ENCODE assay signal across 1 cellular context in genomic region chr3:72143322-72143721, GRCh38.
TF ChIP-seq lines count a peak whose summit lies in the region.

No MANE protein-coding gene starts in this region.

TF ChIP-seq in K562, 482 proteins besides CTCF, POLR2A, EP300 and RAD21 (continued from another document and continues in another):
- TF ChIP-seq ZBTB2 (IDR thresholded peaks at IDR 0.05) (no peak), NBN (IDR thresholded peaks at IDR 0.05; ENCODE audit: low read depth) (0 out of 2 replicates have a peak, but pooled peaks have one; percentile 33), TRIM28 (IDR thresholded peaks at IDR 0.05) (no peak), ZKSCAN1 (IDR thresholded peaks at IDR 0.05; ENCODE audit: low read depth, low read length) (no peak), CBX1 (IDR thresholded peaks at IDR 0.05; ENCODE audit: low read depth) (no peak), EHMT2 (IDR thresholded peaks at IDR 0.05) (peak; percentile 43; the same call in 1 of the 2 replicates), RBBP5 (IDR thresholded peaks at IDR 0.05; ENCODE audit: borderline replicate concordance, insufficient read depth, low read length, poor library complexity, severe bottlenecking) (no peak), PRPF4 (IDR thresholded peaks at IDR 0.05; ENCODE audit: insufficient read depth, low read depth, low read length, poor library complexity, severe bottlenecking) (no peak), L3MBTL2 (IDR thresholded peaks at IDR 0.05) (peak; percentile 53; the same call in 1 of the 2 replicates), KDM1A (IDR thresholded peaks at IDR 0.05) (peak; percentile 88 to 90), ETS2 (tag; IDR thresholded peaks at IDR 0.05; ENCODE audit: borderline replicate concordance, poor library complexity, severe bottlenecking) (no peak), MBD2 (IDR thresholded peaks at IDR 0.05; ENCODE audit: borderline replicate concordance, low read depth) (no peak), RBM34 (IDR thresholded peaks at IDR 0.05; ENCODE audit: borderline replicate concordance, insufficient read depth, low read length) (no peak), ERF (CRISPR knock-in tag; IDR thresholded peaks at IDR 0.05) (no peak), TRIM24 (IDR thresholded peaks at IDR 0.05) (0 out of 4 replicates have a peak, but pooled peaks of 1 of the 2 experiments have one; percentile 19), RB1 (IDR thresholded peaks at IDR 0.05; ENCODE audit: low read depth) (no peak), RERE (CRISPR knock-in tag; IDR thresholded peaks at IDR 0.05; ENCODE audit: borderline replicate concordance) (no peak), CGGBP1 (CRISPR knock-in tag; IDR thresholded peaks at IDR 0.05) (no peak), CHD2 (IDR thresholded peaks at IDR 0.05; ENCODE audit: low read depth, low read length) (no peak), NFYB (IDR thresholded peaks at IDR 0.05; ENCODE audit: extremely low read depth, insufficient read length) (no peak), ZNF655 (CRISPR knock-in tag; IDR thresholded peaks at IDR 0.05) (no peak)
- TF ChIP-seq, protein P1, sequence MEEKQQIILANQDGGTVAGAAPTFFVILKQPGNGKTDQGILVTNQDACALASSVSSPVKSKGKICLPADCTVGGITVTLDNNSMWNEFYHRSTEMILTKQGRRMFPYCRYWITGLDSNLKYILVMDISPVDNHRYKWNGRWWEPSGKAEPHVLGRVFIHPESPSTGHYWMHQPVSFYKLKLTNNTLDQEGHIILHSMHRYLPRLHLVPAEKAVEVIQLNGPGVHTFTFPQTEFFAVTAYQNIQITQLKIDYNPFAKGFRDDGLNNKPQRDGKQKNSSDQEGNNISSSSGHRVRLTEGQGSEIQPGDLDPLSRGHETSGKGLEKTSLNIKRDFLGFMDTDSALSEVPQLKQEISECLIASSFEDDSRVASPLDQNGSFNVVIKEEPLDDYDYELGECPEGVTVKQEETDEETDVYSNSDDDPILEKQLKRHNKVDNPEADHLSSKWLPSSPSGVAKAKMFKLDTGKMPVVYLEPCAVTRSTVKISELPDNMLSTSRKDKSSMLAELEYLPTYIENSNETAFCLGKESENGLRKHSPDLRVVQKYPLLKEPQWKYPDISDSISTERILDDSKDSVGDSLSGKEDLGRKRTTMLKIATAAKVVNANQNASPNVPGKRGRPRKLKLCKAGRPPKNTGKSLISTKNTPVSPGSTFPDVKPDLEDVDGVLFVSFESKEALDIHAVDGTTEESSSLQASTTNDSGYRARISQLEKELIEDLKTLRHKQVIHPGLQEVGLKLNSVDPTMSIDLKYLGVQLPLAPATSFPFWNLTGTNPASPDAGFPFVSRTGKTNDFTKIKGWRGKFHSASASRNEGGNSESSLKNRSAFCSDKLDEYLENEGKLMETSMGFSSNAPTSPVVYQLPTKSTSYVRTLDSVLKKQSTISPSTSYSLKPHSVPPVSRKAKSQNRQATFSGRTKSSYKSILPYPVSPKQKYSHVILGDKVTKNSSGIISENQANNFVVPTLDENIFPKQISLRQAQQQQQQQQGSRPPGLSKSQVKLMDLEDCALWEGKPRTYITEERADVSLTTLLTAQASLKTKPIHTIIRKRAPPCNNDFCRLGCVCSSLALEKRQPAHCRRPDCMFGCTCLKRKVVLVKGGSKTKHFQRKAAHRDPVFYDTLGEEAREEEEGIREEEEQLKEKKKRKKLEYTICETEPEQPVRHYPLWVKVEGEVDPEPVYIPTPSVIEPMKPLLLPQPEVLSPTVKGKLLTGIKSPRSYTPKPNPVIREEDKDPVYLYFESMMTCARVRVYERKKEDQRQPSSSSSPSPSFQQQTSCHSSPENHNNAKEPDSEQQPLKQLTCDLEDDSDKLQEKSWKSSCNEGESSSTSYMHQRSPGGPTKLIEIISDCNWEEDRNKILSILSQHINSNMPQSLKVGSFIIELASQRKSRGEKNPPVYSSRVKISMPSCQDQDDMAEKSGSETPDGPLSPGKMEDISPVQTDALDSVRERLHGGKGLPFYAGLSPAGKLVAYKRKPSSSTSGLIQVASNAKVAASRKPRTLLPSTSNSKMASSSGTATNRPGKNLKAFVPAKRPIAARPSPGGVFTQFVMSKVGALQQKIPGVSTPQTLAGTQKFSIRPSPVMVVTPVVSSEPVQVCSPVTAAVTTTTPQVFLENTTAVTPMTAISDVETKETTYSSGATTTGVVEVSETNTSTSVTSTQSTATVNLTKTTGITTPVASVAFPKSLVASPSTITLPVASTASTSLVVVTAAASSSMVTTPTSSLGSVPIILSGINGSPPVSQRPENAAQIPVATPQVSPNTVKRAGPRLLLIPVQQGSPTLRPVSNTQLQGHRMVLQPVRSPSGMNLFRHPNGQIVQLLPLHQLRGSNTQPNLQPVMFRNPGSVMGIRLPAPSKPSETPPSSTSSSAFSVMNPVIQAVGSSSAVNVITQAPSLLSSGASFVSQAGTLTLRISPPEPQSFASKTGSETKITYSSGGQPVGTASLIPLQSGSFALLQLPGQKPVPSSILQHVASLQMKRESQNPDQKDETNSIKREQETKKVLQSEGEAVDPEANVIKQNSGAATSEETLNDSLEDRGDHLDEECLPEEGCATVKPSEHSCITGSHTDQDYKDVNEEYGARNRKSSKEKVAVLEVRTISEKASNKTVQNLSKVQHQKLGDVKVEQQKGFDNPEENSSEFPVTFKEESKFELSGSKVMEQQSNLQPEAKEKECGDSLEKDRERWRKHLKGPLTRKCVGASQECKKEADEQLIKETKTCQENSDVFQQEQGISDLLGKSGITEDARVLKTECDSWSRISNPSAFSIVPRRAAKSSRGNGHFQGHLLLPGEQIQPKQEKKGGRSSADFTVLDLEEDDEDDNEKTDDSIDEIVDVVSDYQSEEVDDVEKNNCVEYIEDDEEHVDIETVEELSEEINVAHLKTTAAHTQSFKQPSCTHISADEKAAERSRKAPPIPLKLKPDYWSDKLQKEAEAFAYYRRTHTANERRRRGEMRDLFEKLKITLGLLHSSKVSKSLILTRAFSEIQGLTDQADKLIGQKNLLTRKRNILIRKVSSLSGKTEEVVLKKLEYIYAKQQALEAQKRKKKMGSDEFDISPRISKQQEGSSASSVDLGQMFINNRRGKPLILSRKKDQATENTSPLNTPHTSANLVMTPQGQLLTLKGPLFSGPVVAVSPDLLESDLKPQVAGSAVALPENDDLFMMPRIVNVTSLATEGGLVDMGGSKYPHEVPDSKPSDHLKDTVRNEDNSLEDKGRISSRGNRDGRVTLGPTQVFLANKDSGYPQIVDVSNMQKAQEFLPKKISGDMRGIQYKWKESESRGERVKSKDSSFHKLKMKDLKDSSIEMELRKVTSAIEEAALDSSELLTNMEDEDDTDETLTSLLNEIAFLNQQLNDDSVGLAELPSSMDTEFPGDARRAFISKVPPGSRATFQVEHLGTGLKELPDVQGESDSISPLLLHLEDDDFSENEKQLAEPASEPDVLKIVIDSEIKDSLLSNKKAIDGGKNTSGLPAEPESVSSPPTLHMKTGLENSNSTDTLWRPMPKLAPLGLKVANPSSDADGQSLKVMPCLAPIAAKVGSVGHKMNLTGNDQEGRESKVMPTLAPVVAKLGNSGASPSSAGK (IDR thresholded peaks at IDR 0.05), result peak; percentile 62
- TF ChIP-seq, protein P2, sequence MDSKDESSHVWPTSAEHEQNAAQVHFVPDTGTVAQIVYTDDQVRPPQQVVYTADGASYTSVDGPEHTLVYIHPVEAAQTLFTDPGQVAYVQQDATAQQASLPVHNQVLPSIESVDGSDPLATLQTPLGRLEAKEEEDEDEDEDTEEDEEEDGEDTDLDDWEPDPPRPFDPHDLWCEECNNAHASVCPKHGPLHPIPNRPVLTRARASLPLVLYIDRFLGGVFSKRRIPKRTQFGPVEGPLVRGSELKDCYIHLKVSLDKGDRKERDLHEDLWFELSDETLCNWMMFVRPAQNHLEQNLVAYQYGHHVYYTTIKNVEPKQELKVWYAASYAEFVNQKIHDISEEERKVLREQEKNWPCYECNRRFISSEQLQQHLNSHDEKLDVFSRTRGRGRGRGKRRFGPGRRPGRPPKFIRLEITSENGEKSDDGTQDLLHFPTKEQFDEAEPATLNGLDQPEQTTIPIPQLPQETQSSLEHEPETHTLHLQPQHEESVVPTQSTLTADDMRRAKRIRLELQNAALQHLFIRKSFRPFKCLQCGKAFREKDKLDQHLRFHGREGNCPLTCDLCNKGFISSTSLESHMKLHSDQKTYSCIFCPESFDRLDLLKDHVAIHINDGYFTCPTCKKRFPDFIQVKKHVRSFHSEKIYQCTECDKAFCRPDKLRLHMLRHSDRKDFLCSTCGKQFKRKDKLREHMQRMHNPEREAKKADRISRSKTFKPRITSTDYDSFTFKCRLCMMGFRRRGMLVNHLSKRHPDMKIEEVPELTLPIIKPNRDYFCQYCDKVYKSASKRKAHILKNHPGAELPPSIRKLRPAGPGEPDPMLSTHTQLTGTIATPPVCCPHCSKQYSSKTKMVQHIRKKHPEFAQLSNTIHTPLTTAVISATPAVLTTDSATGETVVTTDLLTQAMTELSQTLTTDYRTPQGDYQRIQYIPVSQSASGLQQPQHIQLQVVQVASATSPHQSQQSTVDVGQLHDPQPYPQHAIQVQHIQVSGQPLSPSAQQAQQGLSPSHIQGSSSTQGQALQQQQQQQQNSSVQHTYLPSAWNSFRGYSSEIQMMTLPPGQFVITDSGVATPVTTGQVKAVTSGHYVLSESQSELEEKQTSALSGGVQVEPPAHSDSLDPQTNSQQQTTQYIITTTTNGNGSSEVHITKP (IDR thresholded peaks at IDR 0.05; ENCODE audit: partially characterized antibody), result peak; percentile 84
- TF ChIP-seq, protein P3, sequence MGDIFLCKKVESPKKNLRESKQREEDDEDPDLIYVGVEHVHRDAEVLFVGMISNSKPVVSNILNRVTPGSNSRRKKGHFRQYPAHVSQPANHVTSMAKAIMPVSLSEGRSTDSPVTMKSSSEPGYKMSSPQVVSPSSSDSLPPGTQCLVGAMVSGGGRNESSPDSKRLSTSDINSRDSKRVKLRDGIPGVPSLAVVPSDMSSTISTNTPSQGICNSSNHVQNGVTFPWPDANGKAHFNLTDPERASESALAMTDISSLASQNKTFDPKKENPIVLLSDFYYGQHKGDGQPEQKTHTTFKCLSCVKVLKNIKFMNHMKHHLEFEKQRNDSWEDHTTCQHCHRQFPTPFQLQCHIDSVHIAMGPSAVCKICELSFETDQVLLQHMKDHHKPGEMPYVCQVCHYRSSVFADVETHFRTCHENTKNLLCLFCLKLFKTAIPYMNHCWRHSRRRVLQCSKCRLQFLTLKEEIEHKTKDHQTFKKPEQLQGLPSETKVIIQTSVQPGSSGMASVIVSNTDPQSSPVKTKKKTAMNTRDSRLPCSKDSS (IDR thresholded peaks at IDR 0.05; ENCODE audit: low read depth, partially characterized antibody), result no peak
- TF ChIP-seq, protein P4, sequence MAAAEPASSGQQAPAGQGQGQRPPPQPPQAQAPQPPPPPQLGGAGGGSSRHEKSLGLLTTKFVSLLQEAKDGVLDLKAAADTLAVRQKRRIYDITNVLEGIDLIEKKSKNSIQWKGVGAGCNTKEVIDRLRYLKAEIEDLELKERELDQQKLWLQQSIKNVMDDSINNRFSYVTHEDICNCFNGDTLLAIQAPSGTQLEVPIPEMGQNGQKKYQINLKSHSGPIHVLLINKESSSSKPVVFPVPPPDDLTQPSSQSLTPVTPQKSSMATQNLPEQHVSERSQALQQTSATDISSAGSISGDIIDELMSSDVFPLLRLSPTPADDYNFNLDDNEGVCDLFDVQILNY (CRISPR knock-in tag; IDR thresholded peaks at IDR 0.05), result no peak
